Comparison of ENCODE assay signal across 14 cellular contexts in genomic region chr2:69975136-69975852, GRCh38.
"Had no signal": no experiment of that assay in that cellular context is flagged by ENCODE, and none has a peak within 500 bp of the region (broad histone marks: within the 10 kb centered on the region; RNA-seq: fewer than 3 reads in every experiment).

No MANE protein-coding gene starts in this region.

- H3K4me3 ChIP-seq: colonic mucosa, prostate gland, suprapubic skin had no signal

- H3K4me3 Mint-ChIP-seq: activated CD4-positive, alpha-beta T cell treated with anti-CD3 and anti-CD28 coated beads, Interleukin-2, amount 10 ng/mL, durations not matched to agents 24 days and 14 days; activated naive CD4-positive, alpha-beta T cell treated with anti-CD3 and anti-CD28 coated beads, Interleukin-2, amount 50 U/mL, for 24 hours had no signal

- DNase-seq: activated CD4-positive, alpha-beta T cell treated with anti-CD3 and anti-CD28 coated beads, Interleukin-2, amount 10 ng/mL, durations not matched to agents 24 days and 14 days; activated effector memory CD4-positive, alpha-beta T cell treated with Interleukin-2 at 50 U/mL for 16 hours; activated T-cell treated with anti-CD3 and anti-CD28 coated beads, Interleukin-2, amount 50 U/mL, for 1 hour; caudate nucleus; colonic mucosa; effector CD8-positive, alpha-beta T cell; midbrain; nucleus accumbens; stimulated activated CD4-positive, alpha-beta T cell treated with anti-CD3 and anti-CD28 coated beads, Interleukin-2, amount 100 ng/mL, for 48 hours; stimulated activated naive CD8-positive, alpha-beta T cell treated with anti-CD3 and anti-CD28 coated beads, Interleukin-15, Interleukin-2, amounts not matched to agents 100 U/mL and 50 U/mL, for 24 hours had no signal

- H3K27me3 ChIP-seq: colonic mucosa, suprapubic skin had no signal

- H3K36me3 ChIP-seq: colonic mucosa, prostate gland, suprapubic skin had no signal

- H3K27ac ChIP-seq: colonic mucosa, prostate gland, suprapubic skin had no signal

- H3K27ac Mint-ChIP-seq: T-cell had no signal

- H3K9me3 Mint-ChIP-seq: activated CD4-positive, alpha-beta T cell treated with anti-CD3 and anti-CD28 coated beads, Interleukin-2, amount 10 ng/mL, durations not matched to agents 24 days and 14 days; activated naive CD4-positive, alpha-beta T cell treated with anti-CD3 and anti-CD28 coated beads, Interleukin-2, amount 50 U/mL, for 24 hours; T-cell had no signal

- H3K9me3 ChIP-seq: colonic mucosa, prostate gland, suprapubic skin had no signal

- H3K4me1 ChIP-seq: colonic mucosa, prostate gland, suprapubic skin had no signal

- H3K27me3 Mint-ChIP-seq: activated naive CD4-positive, alpha-beta T cell treated with anti-CD3 and anti-CD28 coated beads, Interleukin-2, amount 50 U/mL, for 24 hours; T-cell had no signal

- ATAC-seq: stimulated activated naive CD8-positive, alpha-beta T cell treated with anti-CD3 and anti-CD28 coated beads, Interleukin-15, Interleukin-2, amounts not matched to agents 100 U/mL and 50 U/mL, for 24 hours; T-cell had no signal
